In the genomic region with DNA sequence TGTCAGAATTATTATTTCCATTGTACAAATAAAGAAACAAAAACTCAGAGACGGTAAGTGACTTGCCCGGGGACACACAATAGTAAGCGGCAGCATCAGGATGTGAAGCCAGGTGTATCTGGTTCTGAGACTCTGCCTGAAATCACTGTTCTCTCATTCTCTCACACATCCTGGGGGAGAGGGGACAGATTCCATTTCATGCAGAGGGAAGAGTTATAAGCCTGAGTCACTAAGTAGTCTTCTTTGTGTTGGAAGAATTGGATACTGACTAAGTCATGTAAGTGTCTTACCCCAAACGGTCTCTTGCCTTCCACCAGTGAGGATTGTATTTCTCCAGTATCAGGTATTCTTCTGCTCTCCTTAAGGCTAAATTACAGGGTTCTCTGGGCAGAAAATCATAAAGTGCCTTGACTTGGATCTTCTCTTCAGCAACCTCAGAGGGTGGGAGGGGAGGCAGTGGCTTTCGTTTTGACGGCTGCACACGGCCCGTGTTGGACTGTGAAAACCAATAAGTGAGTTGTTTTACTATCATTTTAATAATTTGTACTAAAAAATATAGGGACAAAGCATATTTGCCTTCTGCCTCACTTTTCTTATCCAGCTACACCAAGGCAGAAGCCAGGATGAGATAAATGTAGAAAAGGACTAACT, we compare ENCODE assay signal across 14 cellular contexts. TPM values are rescaled to one million over a fixed set of nuclear protein-coding genes. Genes with fewer than 3 reads are reported as not detected.
DNase-seq lines count a peak whose midpoint lies in the region; ATAC-seq and TF ChIP-seq lines count a peak whose summit lies in the region.
"Had no signal": no experiment of that assay in that cellular context is flagged by ENCODE, and none has a peak within 500 bp of the region (broad histone marks: within the 10 kb centered on the region; RNA-seq: fewer than 3 reads in every experiment).

No MANE protein-coding gene starts in this region.

- H3K4me1 Mint-ChIP-seq in activated CD4-positive, alpha-beta T cell treated with anti-CD3 and anti-CD28 coated beads for 36 hours, result peaks cover 57% of the 10 kb centered on the region

- H3K27me3 ChIP-seq in skeletal muscle satellite cell (ENCODE audit: control insufficient read depth, insufficient read depth, low read length), result no peaks in the 10 kb centered on the region
- no peaks in the 10 kb centered on the region for H3K27me3 ChIP-seq in prostate gland (replicated peaks; ENCODE audit: insufficient read depth)

- H3K9me3 ChIP-seq in skeletal muscle satellite cell (replicated peaks; ENCODE audit: low read length), result no peaks in the 10 kb centered on the region
- no peaks in the 10 kb centered on the region for H3K9me3 ChIP-seq in prostate gland
- H3K9me3 ChIP-seq: A549 had no signal

- H3K9me3 Mint-ChIP-seq in activated CD4-positive, alpha-beta T cell treated with anti-CD3 and anti-CD28 coated beads for 36 hours (ENCODE audit: low read depth), result no peaks in the 10 kb centered on the region

- no peaks in the 10 kb centered on the region for H3K27me3 Mint-ChIP-seq in activated CD4-positive, alpha-beta T cell treated with anti-CD3 and anti-CD28 coated beads for 36 hours

- CTCF ChIA-PET in activated CD4-positive, alpha-beta T cell treated with anti-CD3 and anti-CD28 coated beads for 36 hours (lab: Charles Lee), result interaction anchor here (0.6 to 1.8 kb wide), 2 partner anchors 26 to 47 kb away, joined by 3 to 4 read pairs; no protein-coding TSS in a partner anchor

- POLR2A ChIA-PET in activated CD4-positive, alpha-beta T cell treated with anti-CD3 and anti-CD28 coated beads for 36 hours (lab: Charles Lee), result no interaction called here

- H3K4me3 ChIP-seq in skeletal muscle satellite cell (ENCODE audit: low read length) (peak overlapping the region; percentile 54), prostate gland (no peak overlapping the region)
- H3K4me3 ChIP-seq: A549 had no signal

- intact Hi-C loops in activated CD4-positive, alpha-beta T cell treated with anti-CD3 and anti-CD28 coated beads for 36 hours (cut with DNase I, micrococcal nuclease), result no loop called here
- intact Hi-C loops in prostate gland (cut with DNase I), result no loop called here

- H3K4me1 ChIP-seq in skeletal muscle satellite cell (ENCODE audit: control insufficient read depth, insufficient read depth, low read length) (peaks cover 4% of the 10 kb centered on the region), prostate gland (replicated peaks) (no peaks in the 10 kb centered on the region)
- H3K4me1 ChIP-seq: A549 had no signal

- 79% methylated on average over 8 of the region's 8 CpGs for WGBS in prostate gland

- H3K4me2 ChIP-seq in skeletal muscle satellite cell (ENCODE audit: low read length), result peak overlapping the region; percentile 76
- H3K4me2 ChIP-seq: A549 had no signal

- TF ChIP-seq CTCF in prostate gland (IDR thresholded peaks at IDR 0.05), result no peak

- ATAC-seq in activated CD4-positive, alpha-beta T cell treated with anti-CD3 and anti-CD28 coated beads for 36 hours, result no peak
- ATAC-seq in SK-N-SH treated with all-trans-retinoic acid at 6 μM for 48 hours, result peak; percentile 70
- ATAC-seq: A549, left ventricle myocardium superior had no signal

- H3K9ac ChIP-seq in skeletal muscle satellite cell (ENCODE audit: low read depth, low read length), result no peak overlapping the region

- H3K4me3 Mint-ChIP-seq in activated CD4-positive, alpha-beta T cell treated with anti-CD3 and anti-CD28 coated beads for 36 hours, result peak overlapping the region; percentile 33

- no peak for TF ChIP-seq POLR2A in prostate gland (IDR thresholded peaks at IDR 0.05)

- H3K36me3 ChIP-seq in skeletal muscle satellite cell (ENCODE audit: insufficient read depth, low read length), result no peaks in the 10 kb centered on the region
- no peaks in the 10 kb centered on the region for H3K36me3 ChIP-seq in prostate gland

- no peak overlapping the region for H3K27ac ChIP-seq in prostate gland
- H3K27ac ChIP-seq: A549 had no signal

- peaks cover 24% of the 10 kb centered on the region for H3K36me3 Mint-ChIP-seq in activated CD4-positive, alpha-beta T cell treated with anti-CD3 and anti-CD28 coated beads for 36 hours (ENCODE audit: low read depth)

- H3K27ac Mint-ChIP-seq in activated CD4-positive, alpha-beta T cell treated with anti-CD3 and anti-CD28 coated beads for 36 hours, result peak overlapping the region; percentile 63

- DNase-seq in activated CD4-positive, alpha-beta T cell treated with anti-CD3 and anti-CD28 coated beads for 36 hours, result peak; percentile 38
- no peak for DNase-seq in activated CD4-positive, alpha-beta T cell treated with anti-CD3 and anti-CD28 coated beads for 4 hours
- peak; percentile 45 for DNase-seq in fibroblast of peridontal ligament (ENCODE audit: extremely low read depth)
- DNase-seq in inferior parietal cortex (ENCODE audit: extremely low spot score), result no peak
- DNase-seq in prostate gland (ENCODE audit: low spot score), result no peak
- no peak for DNase-seq in NCI-H1694 treated with DMSO at 0.1 percent for 48 hours (lab: John Stamatoyannopoulos, UW)
- DNase-seq: DMS79, left ventricle myocardium superior, NCI-H2171, occipital lobe, substantia nigra had no signal

TF ChIP-seq in SK-N-SH treated with all-trans-retinoic acid at 6 μM for 48 hours, 23 proteins besides CTCF, POLR2A, EP300 and RAD21:
- no peak for TF ChIP-seq ZNF70 (CRISPR knock-in tag; IDR thresholded peaks at IDR 0.05)
- TF ChIP-seq, protein P1, sequence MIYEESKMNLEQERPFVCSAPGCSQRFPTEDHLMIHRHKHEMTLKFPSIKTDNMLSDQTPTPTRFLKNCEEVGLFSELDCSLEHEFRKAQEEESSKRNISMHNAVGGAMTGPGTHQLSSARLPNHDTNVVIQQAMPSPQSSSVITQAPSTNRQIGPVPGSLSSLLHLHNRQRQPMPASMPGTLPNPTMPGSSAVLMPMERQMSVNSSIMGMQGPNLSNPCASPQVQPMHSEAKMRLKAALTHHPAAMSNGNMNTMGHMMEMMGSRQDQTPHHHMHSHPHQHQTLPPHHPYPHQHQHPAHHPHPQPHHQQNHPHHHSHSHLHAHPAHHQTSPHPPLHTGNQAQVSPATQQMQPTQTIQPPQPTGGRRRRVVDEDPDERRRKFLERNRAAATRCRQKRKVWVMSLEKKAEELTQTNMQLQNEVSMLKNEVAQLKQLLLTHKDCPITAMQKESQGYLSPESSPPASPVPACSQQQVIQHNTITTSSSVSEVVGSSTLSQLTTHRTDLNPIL (CRISPR knock-in tag; IDR thresholded peaks at IDR 0.05; ENCODE audit: low read depth), result no peak
- TF ChIP-seq, protein P2, sequence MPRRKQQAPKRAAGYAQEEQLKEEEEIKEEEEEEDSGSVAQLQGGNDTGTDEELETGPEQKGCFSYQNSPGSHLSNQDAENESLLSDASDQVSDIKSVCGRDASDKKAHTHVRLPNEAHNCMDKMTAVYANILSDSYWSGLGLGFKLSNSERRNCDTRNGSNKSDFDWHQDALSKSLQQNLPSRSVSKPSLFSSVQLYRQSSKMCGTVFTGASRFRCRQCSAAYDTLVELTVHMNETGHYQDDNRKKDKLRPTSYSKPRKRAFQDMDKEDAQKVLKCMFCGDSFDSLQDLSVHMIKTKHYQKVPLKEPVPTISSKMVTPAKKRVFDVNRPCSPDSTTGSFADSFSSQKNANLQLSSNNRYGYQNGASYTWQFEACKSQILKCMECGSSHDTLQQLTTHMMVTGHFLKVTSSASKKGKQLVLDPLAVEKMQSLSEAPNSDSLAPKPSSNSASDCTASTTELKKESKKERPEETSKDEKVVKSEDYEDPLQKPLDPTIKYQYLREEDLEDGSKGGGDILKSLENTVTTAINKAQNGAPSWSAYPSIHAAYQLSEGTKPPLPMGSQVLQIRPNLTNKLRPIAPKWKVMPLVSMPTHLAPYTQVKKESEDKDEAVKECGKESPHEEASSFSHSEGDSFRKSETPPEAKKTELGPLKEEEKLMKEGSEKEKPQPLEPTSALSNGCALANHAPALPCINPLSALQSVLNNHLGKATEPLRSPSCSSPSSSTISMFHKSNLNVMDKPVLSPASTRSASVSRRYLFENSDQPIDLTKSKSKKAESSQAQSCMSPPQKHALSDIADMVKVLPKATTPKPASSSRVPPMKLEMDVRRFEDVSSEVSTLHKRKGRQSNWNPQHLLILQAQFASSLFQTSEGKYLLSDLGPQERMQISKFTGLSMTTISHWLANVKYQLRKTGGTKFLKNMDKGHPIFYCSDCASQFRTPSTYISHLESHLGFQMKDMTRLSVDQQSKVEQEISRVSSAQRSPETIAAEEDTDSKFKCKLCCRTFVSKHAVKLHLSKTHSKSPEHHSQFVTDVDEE (CRISPR knock-in tag; IDR thresholded peaks at IDR 0.05), result no peak

RNA-seq across cellular contexts. Expression of gene TXK, which starts 21.9 kb away (rescaled TPM):
- 10 to 100 TPM; 11.2 to 18.2 TPM for total RNA-seq in activated CD4-positive, alpha-beta T cell treated with anti-CD3 and anti-CD28 coated beads for 36 hours
- under 0.01 and 0.22 TPM in 2 replicates for total RNA-seq in skeletal muscle satellite cell (2012; rRNA removed)
- 1 to 10 TPM in 1 of 2 donors, under 1 TPM in 1; 0.46 to 4.8 TPM for total RNA-seq in prostate gland

Comparison
In these comparisons a context has a peak if more than half of its experiments do, and no peak if none do; other contexts are left out.
1. DNase-seq: peak in activated CD4-positive, alpha-beta T cell treated with anti-CD3 and anti-CD28 coated beads for 36 hours (single experiment) and fibroblast of peridontal ligament (single experiment); none in activated CD4-positive, alpha-beta T cell treated with anti-CD3 and anti-CD28 coated beads for 4 hours (0 of 2), inferior parietal cortex (single experiment), prostate gland (single experiment) and NCI-H1694 treated with DMSO at 0.1 percent for 48 hours (single experiment).